In genomic region chr7:131932271-131932670, GRCh38 we compare ENCODE assay signal across 23 cellular contexts.
"Had no signal": no experiment of that assay in that cellular context is flagged by ENCODE, and none has a peak within 500 bp of the region (broad histone marks: within the 10 kb centered on the region; RNA-seq: fewer than 3 reads in every experiment).

No MANE protein-coding gene starts in this region.

- FAIRE-seq: bronchial epithelial cell, keratinocyte had no signal

- H3K4me3 ChIP-seq: coronary artery, heart right ventricle, ovary, upper lobe of left lung had no signal

- H3K27me3 ChIP-seq: neutrophil, ovary, upper lobe of left lung had no signal

- H3K36me3 ChIP-seq: heart right ventricle, neutrophil, ovary, upper lobe of left lung had no signal

- H3K4me1 ChIP-seq: heart right ventricle, upper lobe of left lung had no signal

- H3K9me3 ChIP-seq: heart right ventricle, neutrophil, ovary, upper lobe of left lung had no signal

- H3K27ac ChIP-seq: coronary artery, epithelial cell of prostate, heart right ventricle, neutrophil, ovary, upper lobe of left lung had no signal

- H3K4me3 Mint-ChIP-seq: activated naive CD4-positive, alpha-beta T cell treated with anti-CD3 and anti-CD28 coated beads for 36 hours; activated naive CD8-positive, alpha-beta T cell treated with anti-CD3 and anti-CD28 coated beads, Interleukin-2, amount 10 ng/mL, durations not matched to agents 7 days and 5 days; activated T-cell treated with anti-CD3 and anti-CD28 coated beads, Interleukin-2, amount 50 U/mL, for 4 hours; memory B cell; natural killer cell treated with Interleukin-12 subunit alpha and Interleukin-12 subunit beta and Interleukin-15 and Interleukin-18, amount 100 ng/mL, for 72 hours; T-helper 2 cell treated with Interferon-gamma antibody and Interleukin-4, amounts not matched to agents 5 μg/mL and 100 μg/mL, for 36 hours had no signal

- DNase-seq: activated CD4-positive, alpha-beta T cell treated with anti-CD3 and anti-CD28 coated beads, Interleukin-2, amount 50 U/mL, for 4 hours; activated CD8-positive, alpha-beta memory T cell treated with anti-CD3 and anti-CD28 coated beads for 24 hours; activated CD8-positive, alpha-beta memory T cell treated with anti-CD3 and anti-CD28 coated beads, Interleukin-2, amount 50 U/mL, for 4 hours; activated naive CD4-positive, alpha-beta T cell treated with anti-CD3 and anti-CD28 coated beads for 36 hours; activated naive CD8-positive, alpha-beta T cell treated with anti-CD3 and anti-CD28 coated beads, Interleukin-2, amount 10 ng/mL, durations not matched to agents 7 days and 5 days; activated T-cell treated with anti-CD3 and anti-CD28 coated beads, Interleukin-2, amount 50 U/mL, for 4 hours; amniotic stem cell; heart right ventricle; left colon; ovary; right cardiac atrium; stimulated activated CD4-positive, alpha-beta T cell treated with anti-CD3 and anti-CD28 coated beads, Interleukin-12 subunit alpha, Interleukin-12 subunit beta, amount 100 ng/mL, for 4 hours; stimulated activated CD4-positive, alpha-beta T cell treated with anti-CD3 and anti-CD28 coated beads, Interleukin-4, amount 100 ng/mL, for 4 hours; stimulated activated naive CD8-positive, alpha-beta T cell treated with anti-CD3 and anti-CD28 coated beads, Interleukin-15, Interleukin-2, amounts not matched to agents 100 U/mL and 50 U/mL, for 24 hours; upper lobe of left lung had no signal

- H3K9me3 Mint-ChIP-seq: activated naive CD4-positive, alpha-beta T cell treated with anti-CD3 and anti-CD28 coated beads for 36 hours; activated naive CD8-positive, alpha-beta T cell treated with anti-CD3 and anti-CD28 coated beads, Interleukin-2, amount 10 ng/mL, durations not matched to agents 7 days and 5 days; activated T-cell treated with anti-CD3 and anti-CD28 coated beads, Interleukin-2, amount 50 U/mL, for 4 hours; natural killer cell treated with Interleukin-12 subunit alpha and Interleukin-12 subunit beta and Interleukin-15 and Interleukin-18, amount 100 ng/mL, for 72 hours; T-helper 2 cell treated with Interferon-gamma antibody and Interleukin-4, amounts not matched to agents 5 μg/mL and 100 μg/mL, for 36 hours had no signal

- H3K27ac Mint-ChIP-seq: activated naive CD4-positive, alpha-beta T cell treated with anti-CD3 and anti-CD28 coated beads for 36 hours; activated naive CD8-positive, alpha-beta T cell treated with anti-CD3 and anti-CD28 coated beads, Interleukin-2, amount 10 ng/mL, durations not matched to agents 7 days and 5 days; memory B cell; natural killer cell treated with Interleukin-12 subunit alpha and Interleukin-12 subunit beta and Interleukin-15 and Interleukin-18, amount 100 ng/mL, for 72 hours; T-helper 2 cell treated with Interferon-gamma antibody and Interleukin-4, amounts not matched to agents 5 μg/mL and 100 μg/mL, for 36 hours had no signal

- ATAC-seq: activated T-cell treated with anti-CD3 and anti-CD28 coated beads, Interleukin-2, amount 50 U/mL, for 4 hours; heart right ventricle; left colon; right cardiac atrium; stimulated activated naive CD8-positive, alpha-beta T cell treated with anti-CD3 and anti-CD28 coated beads, Interleukin-15, Interleukin-2, amounts not matched to agents 100 U/mL and 50 U/mL, for 24 hours had no signal

- H3K4me1 Mint-ChIP-seq: activated naive CD8-positive, alpha-beta T cell treated with anti-CD3 and anti-CD28 coated beads, Interleukin-2, amount 10 ng/mL, durations not matched to agents 7 days and 5 days; memory B cell had no signal

- H3K36me3 Mint-ChIP-seq: activated naive CD8-positive, alpha-beta T cell treated with anti-CD3 and anti-CD28 coated beads, Interleukin-2, amount 10 ng/mL, durations not matched to agents 7 days and 5 days; memory B cell; natural killer cell treated with Interleukin-12 subunit alpha and Interleukin-12 subunit beta and Interleukin-15 and Interleukin-18, amount 100 ng/mL, for 72 hours had no signal
